In genomic region chr15:44535509-44536297, GRCh38 we compare ENCODE assay signal across 8 cellular contexts. TPM values are rescaled to one million over a fixed set of nuclear protein-coding genes. Genes with fewer than 3 reads are reported as not detected.
DNase-seq lines count a peak whose midpoint lies in the region; ATAC-seq, FAIRE-seq and TF ChIP-seq lines count a peak whose summit lies in the region.

No MANE protein-coding gene starts in this region.

- peak overlapping the region; percentile 95 for H3K27ac Mint-ChIP-seq in astrocyte (ENCODE audit: unreplicated experiment)

- H3K79me2 ChIP-seq in OCI-LY3 (ENCODE audit: low read length) (peaks cover 35% of the 10 kb centered on the region), astrocyte (ENCODE audit: insufficient read depth, low read length) (peaks cover 48% of the 10 kb centered on the region)

- peaks cover 7% of the 10 kb centered on the region for H3K36me3 Mint-ChIP-seq in astrocyte (ENCODE audit: low read depth, unreplicated experiment)

- peak overlapping the region; percentile 84; the same call in 1 of the 2 replicates for H2AFZ ChIP-seq in OCI-LY3 (ENCODE audit: low read depth, low read length)
- peak overlapping the region; percentile 86 for H2AFZ ChIP-seq in astrocyte (ENCODE audit: low read depth, low read length)

- H3K4me2 ChIP-seq in OCI-LY3 (ENCODE audit: low read length) (peak overlapping the region; percentile 76), astrocyte (ENCODE audit: low read length) (peak overlapping the region; percentile 88)

- peaks cover 12% of the 10 kb centered on the region for H3K4me1 Mint-ChIP-seq in astrocyte (ENCODE audit: low read depth, unreplicated experiment)

- H3K4me1 ChIP-seq in OCI-LY3 (ENCODE audit: low read length) = peaks cover 10% of the 10 kb centered on the region
- H3K4me1 ChIP-seq in astrocyte (ENCODE audit: insufficient read depth, low read length) = peaks cover 18% of the 10 kb centered on the region

- H3K9ac ChIP-seq in OCI-LY3 (ENCODE audit: low read length) = peak overlapping the region; percentile 81
- H3K9ac ChIP-seq in astrocyte (ENCODE audit: low read length) = peak overlapping the region; percentile 91

- no peak for ATAC-seq in HG03280 (IDR thresholded peaks at IDR 0.05; ENCODE audit: unreplicated experiment)

- no peaks in the 10 kb centered on the region for H3K27me3 Mint-ChIP-seq in astrocyte (ENCODE audit: low read depth, unreplicated experiment)

- FAIRE-seq in astrocyte (lab: Jason Lieb, UNC) = no peak

- peak; percentile 18 for DNase-seq in NCI-H345 (lab: John Stamatoyannopoulos, UW)
- no peak for DNase-seq in NCI-H345 treated with DMSO at 0.1 percent for 48 hours (lab: John Stamatoyannopoulos, UW; ENCODE audit: unreplicated experiment)
- DNase-seq in astrocyte (ENCODE audit: low read depth) = no peak
- peak; percentile 66 for DNase-seq in islet precursor cell
- DNase-seq in stimulated activated CD4-positive, alpha-beta T cell treated with anti-CD3 and anti-CD28 coated beads, Interleukin-2, amount 100 ng/mL, for 24 hours = peak; percentile 37 to 41
- DNase-seq in dermis blood vessel endothelial cell = no peak

- H3K9me3 Mint-ChIP-seq in astrocyte (ENCODE audit: unreplicated experiment) = no peaks in the 10 kb centered on the region

- H3K9me3 ChIP-seq in OCI-LY3 (ENCODE audit: insufficient read depth, low read length) (no peaks in the 10 kb centered on the region), astrocyte (ENCODE audit: insufficient read depth, low read depth, low read length) (no peaks in the 10 kb centered on the region)

- H3K4me3 ChIP-seq in OCI-LY3 (ENCODE audit: low read length) = peak overlapping the region; percentile 89
- H3K4me3 ChIP-seq in astrocyte (ENCODE audit: insufficient read depth, low read depth, low read length) = peak overlapping the region; percentile 74

- H4K20me1 ChIP-seq in OCI-LY3 (ENCODE audit: insufficient read depth, low read length) (0 out of 2 replicates have a peak, but pooled peaks cover 2% of the 10 kb centered on the region), astrocyte (ENCODE audit: insufficient read depth, low read length) (peaks cover 19% of the 10 kb centered on the region)

- peaks cover 7% of the 10 kb centered on the region for H3K36me3 ChIP-seq in OCI-LY3 (replicated peaks; ENCODE audit: low read depth, low read length)
- H3K36me3 ChIP-seq in astrocyte (ENCODE audit: insufficient read depth, low read length) = peaks cover 3% of the 10 kb centered on the region

- H3K4me3 Mint-ChIP-seq in astrocyte (ENCODE audit: unreplicated experiment) = peak overlapping the region; percentile 94

- TF ChIP-seq CTCF in OCI-LY3 (IDR thresholded peaks at IDR 0.05; ENCODE audit: low read depth, low read length) (no peak), astrocyte (IDR thresholded peaks at IDR 0.05; ENCODE audit: insufficient read depth, low read depth, low read length) (no peak)

- H3K27me3 ChIP-seq in OCI-LY3 (ENCODE audit: low read depth, low read length) (no peaks in the 10 kb centered on the region), astrocyte (ENCODE audit: insufficient read depth, low read length) (no peaks in the 10 kb centered on the region)

- H3K27ac ChIP-seq in OCI-LY3 (ENCODE audit: low read length) (peak overlapping the region; percentile 51; the same call in 1 of the 2 replicates), astrocyte (ENCODE audit: low read depth, low read length) (peak overlapping the region; percentile 95)

RNA-seq across cellular contexts. Expression of gene EIF3J, which starts 1.2 kb away (rescaled TPM):
- 131 and 133 TPM in 2 replicates for total RNA-seq in astrocyte
- 49.7 and 93.9 TPM in 2 replicates for total RNA-seq in dermis blood vessel endothelial cell

Comparison
In these comparisons a context has a peak if more than half of its experiments do, and no peak if none do; other contexts are left out.
1. DNase-seq: peak in NCI-H345 (single experiment), islet precursor cell (single experiment) and stimulated activated CD4-positive, alpha-beta T cell treated with anti-CD3 and anti-CD28 coated beads, Interleukin-2, amount 100 ng/mL, for 24 hours (2 of 2); none in NCI-H345 treated with DMSO at 0.1 percent for 48 hours (single experiment), astrocyte (single experiment) and dermis blood vessel endothelial cell (single experiment).